1 cellular context compared by ENCODE assay signal in genomic region chr3:133821767-133822638, GRCh38.
TF ChIP-seq lines count a peak whose summit lies in the region.

No MANE protein-coding gene starts in this region.

TF ChIP-seq in GM23338, 12 proteins besides CTCF, POLR2A, EP300 and RAD21 (continued from another document):
- TF ChIP-seq ZNF462 (CRISPR knock-in tag; IDR thresholded peaks at IDR 0.05) = no peak; the same call in 1 of the 2 replicates
- no peak for TF ChIP-seq ETS1 (IDR thresholded peaks at IDR 0.05)
